ENCODE assay signal across 8 cellular contexts in genomic region chr21:31659286-31660133, GRCh38. TPM values are rescaled to one million over a fixed set of nuclear protein-coding genes. Genes with fewer than 3 reads are reported as not detected.
DNase-seq lines count a peak whose midpoint lies in the region; ATAC-seq and TF ChIP-seq lines count a peak whose summit lies in the region.

Gene SOD1 (plus strand): TSS chr21:31659693. CDS start chr21:31659770, 77 bp downstream.

- H3K79me2 ChIP-seq in H9 (ENCODE audit: insufficient read depth, low read length): peaks cover 16% of the 10 kb centered on the region; the same call in 1 of the 2 replicates

- H2BK15ac ChIP-seq in H9 (ENCODE audit: low read depth, low read length): no peak within 1 kb of the TSS

- peak within 1 kb of the TSS; percentile 79 for H3K4me2 ChIP-seq in H9 (ENCODE audit: insufficient read depth, insufficient read length, low read length)

- H3K4me1 ChIP-seq in ES-I3 (ENCODE audit: insufficient read depth, low read length) (no peaks in the 10 kb centered on the region), H9 (ENCODE audit: insufficient read depth, low read length) (no peaks in the 10 kb centered on the region)

- peaks cover 0 to 3% of the 10 kb centered on the region in 2 experiments; a peak in 1 of 5 replicates for H3K9me3 Mint-ChIP-seq in H9
- no peaks in the 10 kb centered on the region for H3K9me3 Mint-ChIP-seq in natural killer cell treated with Interleukin-12 subunit alpha and Interleukin-12 subunit beta and Interleukin-15 and Interleukin-18, amount 100 ng/mL, for 72 hours

- H3K27me3 ChIP-seq in H9 (ENCODE audit: insufficient read depth, low read length): no peaks in the 10 kb centered on the region

- H3K23ac ChIP-seq in H9 (ENCODE audit: insufficient read length, low read depth, low read length): no peak within 1 kb of the TSS

- H4K20me1 ChIP-seq in H9 (ENCODE audit: control insufficient read depth, insufficient read depth, insufficient read length): no peaks in the 10 kb centered on the region

- TF ChIP-seq CTCF in H9 (conservative IDR thresholded peaks at IDR 0.05) (no peak), fibroblast of pulmonary artery (IDR thresholded peaks at IDR 0.05; ENCODE audit: low read length, missing control alignments) (no peak)

- H2BK5ac ChIP-seq in H9 (ENCODE audit: insufficient read length, low read length): no peak within 1 kb of the TSS

- H3K36me3 ChIP-seq in ES-I3 (ENCODE audit: insufficient read depth, low read length): no peaks in the 10 kb centered on the region

- DNase-seq in H9: peak; percentile 94
- peak; percentile 93 for DNase-seq in M059J (ENCODE audit: low read depth)
- peak; percentile 94 for DNase-seq in activated T-helper 9 cell treated with anti-CD3 and anti-CD28 coated beads, Interleukin-2, amount 50 U/mL, for 16 hours (ENCODE audit: low read depth)
- DNase-seq in fibroblast of pulmonary artery (ENCODE audit: low read depth): peak; percentile 94
- peak; percentile 95 for DNase-seq in natural killer cell treated with Interleukin-12 subunit alpha and Interleukin-12 subunit beta and Interleukin-15 and Interleukin-18, amount 100 ng/mL, for 72 hours (ENCODE audit: low spot score)
- peak; percentile 96 for DNase-seq in stimulated activated naive CD4-positive, alpha-beta T cell treated with Interleukin-2 at 50 U/mL for 16 hours (lab: John Stamatoyannopoulos, UW)

- TF ChIP-seq POLR2A in Raji (IDR thresholded peaks at IDR 0.05; ENCODE audit: insufficient read depth, low read depth, low read length): peak; percentile 100

- H2BK120ac ChIP-seq in H9 (ENCODE audit: low read depth, low read length, poor library complexity, severe bottlenecking): no peak within 1 kb of the TSS

- no peak within 1 kb of the TSS for H3T11ph ChIP-seq in H9 (ENCODE audit: low read length)

- H3K23me2 ChIP-seq in H9 (ENCODE audit: insufficient read length, low read depth, low read length, poor library complexity, severe bottlenecking): peaks cover 4% of the 10 kb centered on the region

- WGBS in H9 (ENCODE audit: extremely low coverage, insufficient read length, low lambda C conversion rate): no CpG with 5 or more reads among the region's 91 CpGs

- H3K4me1 Mint-ChIP-seq in H9: peaks cover 26 to 28% of the 10 kb centered on the region in 2 experiments
- peaks cover 43 to 53% of the 10 kb centered on the region in 2 donors for H3K4me1 Mint-ChIP-seq in natural killer cell treated with Interleukin-12 subunit alpha and Interleukin-12 subunit beta and Interleukin-15 and Interleukin-18, amount 100 ng/mL, for 72 hours (ENCODE audit: low read depth in 2 of 2)

- H3K18ac ChIP-seq in H9 (ENCODE audit: insufficient read length, low read depth, low read length): peak within 1 kb of the TSS; percentile 53

- H3K27me3 Mint-ChIP-seq in H9 (ENCODE audit: low read depth): peaks cover 2% of the 10 kb centered on the region; the same call in 1 of the 2 replicates
- no peaks in the 10 kb centered on the region for H3K27me3 Mint-ChIP-seq in natural killer cell treated with Interleukin-12 subunit alpha and Interleukin-12 subunit beta and Interleukin-15 and Interleukin-18, amount 100 ng/mL, for 72 hours

- H4K91ac ChIP-seq in H9 (ENCODE audit: insufficient read length, low read depth, low read length): no peak within 1 kb of the TSS

- no peak within 1 kb of the TSS for H3K27ac ChIP-seq in H9 (ENCODE audit: insufficient read length, low read depth, low read length)

- peak within 1 kb of the TSS; percentile 97 to 100 for H3K4me3 Mint-ChIP-seq in H9
- peak within 1 kb of the TSS; percentile 96 for H3K4me3 Mint-ChIP-seq in natural killer cell treated with Interleukin-12 subunit alpha and Interleukin-12 subunit beta and Interleukin-15 and Interleukin-18, amount 100 ng/mL, for 72 hours

- H2BK20ac ChIP-seq in H9 (ENCODE audit: low read depth, low read length, poor library complexity, severe bottlenecking): no peak within 1 kb of the TSS

- peaks cover 4% of the 10 kb centered on the region for H3K79me1 ChIP-seq in H9 (ENCODE audit: insufficient read depth, low read depth, low read length, poor library complexity, severe bottlenecking)

- H3K27ac Mint-ChIP-seq in H9: peak within 1 kb of the TSS; percentile 89 to 99 (median 97); a peak in 6 of 7 replicates
- peak within 1 kb of the TSS; percentile 82 to 94 for H3K27ac Mint-ChIP-seq in natural killer cell treated with Interleukin-12 subunit alpha and Interleukin-12 subunit beta and Interleukin-15 and Interleukin-18, amount 100 ng/mL, for 72 hours

- H3K9me3 ChIP-seq in ES-I3 (ENCODE audit: control insufficient read depth, insufficient read depth, low read length): no peaks in the 10 kb centered on the region
- H3K9me3 ChIP-seq in H9 (ENCODE audit: control insufficient read depth, low read depth, low read length): no peaks in the 10 kb centered on the region

- ATAC-seq in natural killer cell treated with Interleukin-12 subunit alpha and Interleukin-12 subunit beta and Interleukin-15 and Interleukin-18, amount 100 ng/mL, for 72 hours: peak; percentile 98

- H3K9ac ChIP-seq in ES-I3 (ENCODE audit: low read depth, low read length) (peak within 1 kb of the TSS; percentile 74), H9 (ENCODE audit: extremely low read depth, insufficient read length, low read length) (peak within 1 kb of the TSS; percentile 56)

- no peak within 1 kb of the TSS for H3K56ac ChIP-seq in H9 (ENCODE audit: insufficient read length, low read depth, low read length)

- H2AFZ ChIP-seq in H9 (ENCODE audit: low read length): peak within 1 kb of the TSS; percentile 9

- H3K4ac ChIP-seq in H9 (ENCODE audit: low read depth, low read length): no peak within 1 kb of the TSS

- H3K36me3 Mint-ChIP-seq in H9 (ENCODE audit: insufficient read depth in 1 of 3, low read depth in 3 of 3): peaks cover 29 to 37% (median 31%) of the 10 kb centered on the region in 3 experiments
- H3K36me3 Mint-ChIP-seq in natural killer cell treated with Interleukin-12 subunit alpha and Interleukin-12 subunit beta and Interleukin-15 and Interleukin-18, amount 100 ng/mL, for 72 hours: peaks cover 14% of the 10 kb centered on the region

- H2BK12ac ChIP-seq in H9 (ENCODE audit: insufficient read length, low read depth, low read length): no peak within 1 kb of the TSS

- H2AK5ac ChIP-seq in H9 (ENCODE audit: insufficient read length, low read length): no peak within 1 kb of the TSS

- H4K5ac ChIP-seq in H9 (ENCODE audit: insufficient read length, low read depth, low read length): no peak within 1 kb of the TSS

- peak within 1 kb of the TSS; percentile 71 for H3K4me3 ChIP-seq in fibroblast of pulmonary artery (replicated peaks; ENCODE audit: low read depth, low read length)

- no peak within 1 kb of the TSS for H4K8ac ChIP-seq in H9 (replicated peaks; ENCODE audit: insufficient read length, low read depth, low read length)

- peak within 1 kb of the TSS; percentile 74 for H3K14ac ChIP-seq in H9 (ENCODE audit: insufficient read depth, low read length)

RNA-seq across cellular contexts. Expression of gene SOD1, which starts in this region (rescaled TPM):
- total RNA-seq in H9 (2021): 196 and 201 TPM in 2 replicates
- total RNA-seq in M059J (2014; rRNA removed; shearing (Covaris generic)): 503 and 518 TPM in 2 replicates
- total RNA-seq in natural killer cell treated with Interleukin-12 subunit alpha and Interleukin-12 subunit beta and Interleukin-15 and Interleukin-18, amount 100 ng/mL, for 72 hours: 100 to 1,000 TPM; 209 to 228 TPM
